16 cellular contexts compared by ENCODE assay signal in the genomic region with DNA sequence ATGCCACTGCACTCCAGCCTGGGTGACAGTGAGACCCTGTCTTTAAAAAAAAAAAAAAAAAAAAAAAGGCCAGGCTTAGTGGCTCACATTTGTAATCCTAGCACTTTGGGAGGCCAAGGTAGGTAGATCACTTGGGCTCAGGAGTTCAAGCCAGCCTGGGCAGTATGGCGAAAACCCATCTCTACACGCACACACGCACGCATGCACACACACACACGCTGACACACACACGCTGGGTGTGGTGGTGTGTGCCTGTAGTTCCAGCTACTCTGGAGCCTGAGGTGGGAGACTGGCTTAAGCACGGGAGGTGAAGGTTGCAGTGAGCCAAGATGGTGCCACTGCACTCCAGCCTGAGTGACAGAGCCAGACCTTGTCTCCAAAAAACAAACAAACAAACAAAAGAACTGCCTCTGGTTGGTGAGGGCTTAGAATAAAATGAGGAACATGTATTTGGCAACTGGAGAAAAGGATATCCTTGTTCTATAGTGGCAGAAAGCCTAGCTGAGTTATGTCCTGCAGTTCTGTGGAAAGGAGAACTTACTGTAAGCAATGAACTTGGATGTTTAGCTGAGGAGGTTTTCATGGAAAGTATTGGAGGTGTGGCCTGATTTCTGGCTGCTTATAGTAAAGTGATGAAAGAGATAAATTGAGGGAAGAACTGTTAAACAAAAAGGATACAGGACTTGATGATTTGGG. TPM values are rescaled to one million over a fixed set of nuclear protein-coding genes. Genes with fewer than 3 reads are reported as not detected.
DNase-seq lines count a peak whose midpoint lies in the region; ATAC-seq and TF ChIP-seq lines count a peak whose summit lies in the region.
"Had no signal": no experiment of that assay in that cellular context is flagged by ENCODE, and none has a peak within 500 bp of the region (broad histone marks: within the 10 kb centered on the region; RNA-seq: fewer than 3 reads in every experiment).

No MANE protein-coding gene starts in this region.

- DNase-seq in G401 (ENCODE audit: low spot score) (peak; percentile 25), NOMO-1 (lab: John Stamatoyannopoulos, UW; ENCODE audit: unreplicated experiment in 2 of 2) (peak; percentile 64 to 93), endothelial cell (ENCODE audit: low spot score) (no peak), neural crest cell (ENCODE audit: low read depth, low spot score) (no peak), D341Med (ENCODE audit: low spot score) (no peak), GM10266 (ENCODE audit: extremely low spot score) (no peak), amniotic stem cell (lab: John Stamatoyannopoulos, UW) (no peak)
- DNase-seq: activated naive CD4-positive, alpha-beta T cell treated with anti-CD3 and anti-CD28 coated beads, Interleukin-2, amount 50 U/mL, for 16 hours; CD4-positive, alpha-beta T cell; glutamatergic neuron; GOT3; kidney; NK-92 treated with Interleukin-12 subunit alpha and Interleukin-12 subunit beta, amount 100 ng/mL, for 24 hours; stimulated activated naive CD8-positive, alpha-beta T cell treated with anti-CD3 and anti-CD28 coated beads, Interleukin-15, amount 100 ng/mL, for 72 hours had no signal

- peaks cover 6% of the 10 kb centered on the region for H3K4me1 Mint-ChIP-seq in endothelial cell (ENCODE audit: unreplicated experiment)
- peaks cover 6% of the 10 kb centered on the region for H3K4me1 Mint-ChIP-seq in neural crest cell
- H3K4me1 Mint-ChIP-seq: nephron had no signal

- no peak for ATAC-seq in GM18909 (IDR thresholded peaks at IDR 0.05; ENCODE audit: poor library complexity, unreplicated experiment)
- ATAC-seq: stimulated activated naive CD8-positive, alpha-beta T cell treated with anti-CD3 and anti-CD28 coated beads, Interleukin-15, amount 100 ng/mL, for 72 hours had no signal

- in situ Hi-C loops in G401 (cut with HindIII; ENCODE audit: low sequenced_read_pairs): no loop called here

- H3K9me3 Mint-ChIP-seq in endothelial cell (ENCODE audit: unreplicated experiment) (no peaks in the 10 kb centered on the region), neural crest cell (no peaks in the 10 kb centered on the region)
- H3K9me3 Mint-ChIP-seq: CD4-positive, alpha-beta T cell; nephron; stimulated activated naive CD8-positive, alpha-beta T cell treated with anti-CD3 and anti-CD28 coated beads, Interleukin-15, amount 100 ng/mL, for 72 hours had no signal

- H3K27ac Mint-ChIP-seq in endothelial cell (ENCODE audit: unreplicated experiment) (peak overlapping the region; percentile 0), neural crest cell (ENCODE audit: unreplicated experiment) (peak overlapping the region; percentile 8)
- H3K27ac Mint-ChIP-seq: CD4-positive, alpha-beta T cell; nephron; stimulated activated naive CD8-positive, alpha-beta T cell treated with anti-CD3 and anti-CD28 coated beads, Interleukin-15, amount 100 ng/mL, for 72 hours had no signal

- H3K4me3 Mint-ChIP-seq in endothelial cell (ENCODE audit: unreplicated experiment) (peak overlapping the region; percentile 3), neural crest cell (no peak overlapping the region)
- H3K4me3 Mint-ChIP-seq: CD4-positive, alpha-beta T cell; nephron; stimulated activated naive CD8-positive, alpha-beta T cell treated with anti-CD3 and anti-CD28 coated beads, Interleukin-15, amount 100 ng/mL, for 72 hours had no signal

- no peaks in the 10 kb centered on the region for H3K27me3 Mint-ChIP-seq in endothelial cell (ENCODE audit: unreplicated experiment)
- H3K27me3 Mint-ChIP-seq in neural crest cell (ENCODE audit: low read depth): no peaks in the 10 kb centered on the region
- H3K27me3 Mint-ChIP-seq: CD4-positive, alpha-beta T cell; stimulated activated naive CD8-positive, alpha-beta T cell treated with anti-CD3 and anti-CD28 coated beads, Interleukin-15, amount 100 ng/mL, for 72 hours had no signal

- H3K36me3 Mint-ChIP-seq in endothelial cell (ENCODE audit: low read depth, unreplicated experiment) (peaks cover 8% of the 10 kb centered on the region), neural crest cell (ENCODE audit: low read depth) (peaks cover 3% of the 10 kb centered on the region)

- TF ChIP-seq CTCF in endothelial cell (IDR thresholded peaks at IDR 0.05; ENCODE audit: unreplicated experiment) (no peak), neural crest cell (conservative IDR thresholded peaks at IDR 0.05) (no peak), GM10266 (IDR thresholded peaks at IDR 0.05; ENCODE audit: control insufficient read depth, insufficient read depth, low read depth, missing control alignments) (no peak)

RNA-seq across cellular contexts. Expression of a gene that starts 34.0 kb away (rescaled TPM):
- total RNA-seq in G401 (2014; rRNA removed; shearing (Covaris generic)): 65.3 and 122 TPM in 2 replicates
- 22.8 TPM for total RNA-seq in endothelial cell (ENCODE audit: unreplicated experiment)
- 70.8 and 77.7 TPM in 2 replicates for total RNA-seq in neural crest cell

RNA-seq across cellular contexts. Expression of a gene that starts 43.5 kb away (rescaled TPM):
- total RNA-seq in G401 (2014; rRNA removed; shearing (Covaris generic)): 6.5 and 63.2 TPM in 2 replicates
- total RNA-seq in endothelial cell (ENCODE audit: unreplicated experiment) (3.6 TPM), neural crest cell (11.0 and 13.4 TPM in 2 replicates)

Comparison
In these comparisons a context has a peak if more than half of its experiments do, and no peak if none do; other contexts are left out.
1. DNase-seq: peak in G401 (single experiment) and NOMO-1 (2 of 2); none in endothelial cell (single experiment), neural crest cell (single experiment), D341Med (single experiment), GM10266 (single experiment) and amniotic stem cell (single experiment).